Comparison of ENCODE assay signal across 8 cellular contexts in the genomic region with DNA sequence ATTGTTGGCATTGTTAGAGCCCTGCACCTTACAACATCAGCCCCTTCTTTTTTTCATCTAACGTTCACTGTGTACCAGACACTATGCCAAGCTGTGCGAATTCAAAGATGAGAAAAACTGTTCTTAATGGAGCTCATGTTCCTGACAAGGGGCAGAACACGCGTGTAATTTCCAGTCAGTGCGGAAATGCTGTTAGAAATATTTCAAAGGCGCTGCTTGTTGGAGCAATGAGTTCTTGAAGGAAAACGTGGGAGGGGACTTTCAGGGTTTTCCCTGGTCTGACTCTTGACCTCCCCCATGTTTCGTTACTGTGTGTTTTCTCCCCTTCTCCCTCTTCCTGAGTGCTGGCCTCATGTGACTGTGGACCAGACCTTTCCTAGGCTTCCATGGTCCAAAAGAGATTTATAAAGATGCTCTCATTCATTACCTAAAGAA. TPM values are rescaled to one million over a fixed set of nuclear protein-coding genes. Genes with fewer than 3 reads are reported as not detected.
A peak's percentile ranks its signal among the peaks of the same experiment; 100 is the strongest.
DNase-seq lines count a peak whose midpoint lies in the region; ATAC-seq and TF ChIP-seq lines count a peak whose summit lies in the region.

No MANE protein-coding gene starts in this region.

- no peaks in the 10 kb centered on the region for H3K27me3 Mint-ChIP-seq in T-helper 17 cell

- H3K4me3 ChIP-seq in H7 (ENCODE audit: insufficient read depth, low read depth, low read length) (peak overlapping the region; percentile 98), epithelial cell of proximal tubule (ENCODE audit: low read depth, low read length) (peak overlapping the region; percentile 95), psoas muscle (peak overlapping the region; percentile 79)

- peaks cover 33% of the 10 kb centered on the region for H3K4me1 Mint-ChIP-seq in T-helper 17 cell

- no peaks in the 10 kb centered on the region for H3K27me3 ChIP-seq in H7 (ENCODE audit: control insufficient read depth, insufficient read depth, low read length)
- no peaks in the 10 kb centered on the region for H3K27me3 ChIP-seq in psoas muscle (ENCODE audit: insufficient read depth in 3 of 3, low read length in 2 of 3)

- WGBS in psoas muscle, 3 donors: 14 to 44% (median 27%) methylated on average over 8 of the region's 8 CpGs

- peaks cover 40% of the 10 kb centered on the region for H3K4me1 ChIP-seq in psoas muscle

- peak overlapping the region; percentile 100 for H3K4me3 Mint-ChIP-seq in T-helper 17 cell

- peaks cover 2% of the 10 kb centered on the region for H3K36me3 Mint-ChIP-seq in T-helper 17 cell (ENCODE audit: low read depth)

- H3K9me3 ChIP-seq in T-helper 17 cell (ENCODE audit: control insufficient read depth, low read length, poor library complexity, severe bottlenecking) (no peaks in the 10 kb centered on the region), psoas muscle (no peaks in the 10 kb centered on the region)

- DNase-seq in H7: peak; percentile 27
- no peak for DNase-seq in T-helper 17 cell
- DNase-seq in epithelial cell of proximal tubule (ENCODE audit: low read depth): no peak
- no peak for DNase-seq in psoas muscle
- DNase-seq in NCI-H2107 (lab: John Stamatoyannopoulos, UW): no peak
- no peak for DNase-seq in activated CD4-positive, CD25-positive, alpha-beta regulatory T cell (lab: John Stamatoyannopoulos, UW)

- ATAC-seq in T-helper 17 cell (no peak), psoas muscle (peak in 1 of 4 donors; percentile 10), GM19452 (IDR thresholded peaks at IDR 0.05; ENCODE audit: unreplicated experiment) (no peak), GM21786 (IDR thresholded peaks at IDR 0.05; ENCODE audit: unreplicated experiment) (no peak)

- H3K27ac ChIP-seq in psoas muscle: peak overlapping the region; percentile 91

- TF ChIP-seq CTCF in epithelial cell of proximal tubule (conservative IDR thresholded peaks at IDR 0.05; ENCODE audit: low read depth, low read length): no peak
- TF ChIP-seq CTCF in psoas muscle (IDR thresholded peaks at IDR 0.05): no peak

- H3K36me3 ChIP-seq in H7 (replicated peaks; ENCODE audit: control insufficient read depth, insufficient read depth, low read length): peaks cover 8% of the 10 kb centered on the region
- H3K36me3 ChIP-seq in psoas muscle (ENCODE audit: insufficient read depth in 1 of 2, low read depth in 1 of 2): peaks cover 0 to 7% of the 10 kb centered on the region in 2 donors

- peak overlapping the region; percentile 98 for H3K27ac Mint-ChIP-seq in T-helper 17 cell

- intact Hi-C loops in psoas muscle (cut with DNase I): loop anchor here in 1 of 2 donors (2.0 kb wide), 1 partner anchor 21 kb away; a partner anchor contains a TSS

RNA-seq across cellular contexts. Expression of a gene that starts 1.5 kb away (rescaled TPM):
- total RNA-seq in H7 (2014; rRNA removed; shearing (Covaris generic)): 303 and 311 TPM in 2 replicates
- total RNA-seq in T-helper 17 cell (10 to 100 TPM; 30.8 to 47.5 TPM), epithelial cell of proximal tubule (57.0 and 126 TPM in 2 replicates), psoas muscle (10 to 100 TPM; 16.6 to 76.2 (median 61.2) TPM)
- 100 to 1,000 TPM in 1 of 3 donors, 10 to 100 TPM in 2; 52.1 to 112 (median 60.4) TPM for polyA plus RNA-seq in psoas muscle

RNA-seq across cellular contexts. Expression of a gene that starts 21.2 kb away (rescaled TPM):
- 75.5 and 84.6 TPM in 2 replicates for total RNA-seq in H7 (2014; rRNA removed; shearing (Covaris generic))
- 100 to 1,000 TPM; 138 to 183 TPM for total RNA-seq in T-helper 17 cell
- total RNA-seq in epithelial cell of proximal tubule: 70.4 and 87.2 TPM in 2 replicates
- 10 to 100 TPM; 28.0 to 44.3 (median 28.9) TPM for total RNA-seq in psoas muscle
- 10 to 100 TPM; 13.6 to 71.2 (median 24.8) TPM for polyA plus RNA-seq in psoas muscle

RNA-seq across cellular contexts. Expression of a gene that starts 52.2 kb away (rescaled TPM):
- total RNA-seq in H7 (2014; rRNA removed; shearing (Covaris generic)): 63.3 and 77.2 TPM in 2 replicates
- total RNA-seq in T-helper 17 cell: 10 to 100 TPM; 15.5 to 23.3 TPM
- total RNA-seq in epithelial cell of proximal tubule: 90.3 and 148 TPM in 2 replicates
- total RNA-seq in psoas muscle: 10 to 100 TPM; 47.7 to 65.9 (median 54.3) TPM
- 100 to 1,000 TPM in 2 of 3 donors, 10 to 100 TPM in 1; 99.6 to 117 (median 103) TPM for polyA plus RNA-seq in psoas muscle
